ENCODE assay signal across 18 cellular contexts in genomic region chr4:182385897-182386296, GRCh38.
DNase-seq lines count a peak whose midpoint lies in the region; ATAC-seq and TF ChIP-seq lines count a peak whose summit lies in the region.
"Had no signal": no experiment of that assay in that cellular context is flagged by ENCODE, and none has a peak within 500 bp of the region (broad histone marks: within the 10 kb centered on the region; RNA-seq: fewer than 3 reads in every experiment).

No MANE protein-coding gene starts in this region.

- intact Hi-C loops in cardiac septum (cut with DNase I) = no loop called here

- peak; percentile 62 for ATAC-seq in HG02678 (IDR thresholded peaks at IDR 0.05; ENCODE audit: unreplicated experiment)
- ATAC-seq in HG03432 (IDR thresholded peaks at IDR 0.05; ENCODE audit: unreplicated experiment) = peak; percentile 79
- ATAC-seq: activated naive CD8-positive, alpha-beta T cell treated with anti-CD3 and anti-CD28 coated beads, Interleukin-2, amount 50 U/mL, for 24 hours; natural killer cell; pancreas; sciatic nerve had no signal

- TF ChIP-seq CTCF in GM13976 (IDR thresholded peaks at IDR 0.05; ENCODE audit: borderline replicate concordance, control extremely low read depth, extremely low read depth, insufficient read depth, missing control alignments) = no peak

- DNase-seq in GM13976 (ENCODE audit: low spot score) (peak; percentile 32), GM19238 (ENCODE audit: insufficient read length, low spot score) (peak; percentile 1), SK-N-DZ (ENCODE audit: low spot score) (no peak), NCI-H146 (lab: John Stamatoyannopoulos, UW) (no peak), cardiac septum (ENCODE audit: low spot score) (no peak)
- DNase-seq in stimulated activated CD4-positive, alpha-beta T cell treated with anti-CD3 and anti-CD28 coated beads, Interleukin-15, amount 100 ng/mL, for 24 hours = no peak
- DNase-seq: activated B cell treated with CpG ODN at 0.5 μM for 24 hours; activated CD8-positive, alpha-beta memory T cell treated with anti-CD3 and anti-CD28 coated beads for 24 hours; activated naive CD8-positive, alpha-beta T cell treated with anti-CD3 and anti-CD28 coated beads, Interleukin-2, amount 50 U/mL, for 24 hours; DMS153; foreskin fibroblast; natural killer cell; NCI-H1105; NCI-H526 treated with DMSO at 0.1 percent for 48 hours; pancreas had no signal

- in situ Hi-C loops in GM13976 (cut with MboI; ENCODE audit: low sequenced_read_pairs, unreplicated experiment) = no loop called here

Comparison
In these comparisons a context has a peak if more than half of its experiments do, and no peak if none do; other contexts are left out.
1. DNase-seq: peak in GM13976 (single experiment) and GM19238 (single experiment); none in stimulated activated CD4-positive, alpha-beta T cell treated with anti-CD3 and anti-CD28 coated beads, Interleukin-15, amount 100 ng/mL, for 24 hours (single experiment), SK-N-DZ (single experiment), NCI-H146 (single experiment) and cardiac septum (single experiment).